Comparison of ENCODE assay signal across 8 cellular contexts in the genomic region with DNA sequence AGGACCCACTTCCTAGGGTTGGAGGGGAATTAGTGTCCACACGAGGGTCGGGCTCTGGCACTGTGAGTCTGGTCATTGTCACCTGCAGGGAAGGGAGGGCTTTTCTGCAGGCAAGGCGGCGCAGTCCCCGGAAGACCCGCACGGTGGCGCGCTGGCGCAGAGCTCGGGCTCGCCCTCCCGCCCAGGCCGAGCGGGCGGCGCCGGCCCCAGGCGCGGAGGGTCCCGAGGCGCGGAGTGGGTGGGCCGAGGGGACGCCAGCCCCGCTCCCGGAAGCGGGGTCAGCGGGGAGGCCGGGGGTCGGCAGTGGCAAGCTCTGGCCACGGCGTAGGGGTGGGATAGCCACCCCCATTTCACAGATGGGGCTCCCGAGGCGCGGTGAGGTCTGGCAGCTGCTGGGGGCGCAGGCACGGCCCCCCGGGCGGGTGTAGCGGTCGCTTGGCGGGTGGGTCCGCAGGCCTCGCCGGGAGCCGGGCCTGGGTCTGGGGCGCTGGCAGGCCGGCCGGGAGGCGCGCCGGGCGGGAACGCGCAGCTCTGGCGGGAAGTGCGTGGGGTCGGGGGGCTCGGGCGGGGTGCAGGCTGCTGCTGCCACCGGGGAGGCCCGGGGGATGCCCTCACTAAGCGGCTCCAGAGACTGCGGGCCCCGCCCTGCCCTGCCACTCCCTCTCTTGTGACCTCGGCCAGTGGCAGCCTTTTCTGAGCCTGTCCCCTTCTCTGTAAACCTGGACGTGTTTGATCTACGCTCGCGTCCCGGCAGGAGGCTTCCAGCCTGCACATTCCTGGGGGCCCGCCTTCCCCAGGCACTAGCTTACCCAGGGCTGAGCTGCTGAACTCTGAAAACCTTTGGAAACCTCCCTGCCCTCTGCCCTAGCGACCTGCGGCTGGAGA. TPM values are rescaled to one million over a fixed set of nuclear protein-coding genes. Genes with fewer than 3 reads are reported as not detected.
DNase-seq lines count a peak whose midpoint lies in the region; ATAC-seq and TF ChIP-seq lines count a peak whose summit lies in the region.

No MANE protein-coding gene starts in this region.

- peak; percentile 85 for ATAC-seq in activated CD8-positive, alpha-beta memory T cell treated with anti-CD3 and anti-CD28 coated beads, Interleukin-2, amount 10 ng/mL, durations not matched to agents 7 days and 5 days
- ATAC-seq in GM21367 (IDR thresholded peaks at IDR 0.05; ENCODE audit: unreplicated experiment) = no peak

- CTCF ChIA-PET in HEK293 (lab: Yijun Ruan, JAX) = interaction anchor here (0.5 to 2.3 kb wide), 42 partner anchors 10 to 241 kb away, joined by 3 to 15 read pairs (median 4); partner anchors contain the start of gene EML1
- CTCF ChIA-PET in activated CD8-positive, alpha-beta memory T cell treated with anti-CD3 and anti-CD28 coated beads, Interleukin-2, amount 10 ng/mL, durations not matched to agents 7 days and 5 days (lab: Charles Lee) = interaction anchor here (0.7 to 4.1 kb wide), 26 partner anchors 9 to 175 kb away, joined by 3 to 39 read pairs (median 4); no protein-coding TSS in a partner anchor

- H3K27me3 Mint-ChIP-seq in activated CD8-positive, alpha-beta memory T cell treated with anti-CD3 and anti-CD28 coated beads, Interleukin-2, amount 10 ng/mL, durations not matched to agents 7 days and 5 days = peaks cover 20% of the 10 kb centered on the region

- H3K27ac ChIP-seq in HEK293 (ENCODE audit: extremely low read depth, low read depth, low read length) = peak overlapping the region; percentile 54; the same call in 1 of the 2 replicates

- POLR2A ChIA-PET in HEK293 (lab: Yijun Ruan, JAX) = interaction anchor here (0.8 to 1.6 kb wide), 3 partner anchors 16 to 92 kb away, joined by 3 to 4 read pairs (median 4); partner anchors contain the start of gene CYP46A1

- no peaks in the 10 kb centered on the region for H3K9me3 Mint-ChIP-seq in activated CD8-positive, alpha-beta memory T cell treated with anti-CD3 and anti-CD28 coated beads, Interleukin-2, amount 10 ng/mL, durations not matched to agents 7 days and 5 days (ENCODE audit: low read depth)

- no peaks in the 10 kb centered on the region for H3K4me1 Mint-ChIP-seq in activated CD8-positive, alpha-beta memory T cell treated with anti-CD3 and anti-CD28 coated beads, Interleukin-2, amount 10 ng/mL, durations not matched to agents 7 days and 5 days

- no peaks in the 10 kb centered on the region for H3K36me3 Mint-ChIP-seq in activated CD8-positive, alpha-beta memory T cell treated with anti-CD3 and anti-CD28 coated beads, Interleukin-2, amount 10 ng/mL, durations not matched to agents 7 days and 5 days

- H3K27me3 ChIP-seq in mucosa of stomach (ENCODE audit: control insufficient read depth, insufficient read depth, low read length) = peaks cover 26% of the 10 kb centered on the region

- H3K9me3 ChIP-seq in HEK293 (ENCODE audit: control insufficient read depth, insufficient read depth, low read depth, low read length) (no peaks in the 10 kb centered on the region), mucosa of stomach (ENCODE audit: control insufficient read depth, low read length) (no peaks in the 10 kb centered on the region)

- no peak overlapping the region for H3K4me3 Mint-ChIP-seq in activated CD8-positive, alpha-beta memory T cell treated with anti-CD3 and anti-CD28 coated beads, Interleukin-2, amount 10 ng/mL, durations not matched to agents 7 days and 5 days

- H3K4me1 ChIP-seq in HEK293 (ENCODE audit: control insufficient read depth, insufficient read depth, low read length) = no peaks in the 10 kb centered on the region
- peaks cover 13% of the 10 kb centered on the region for H3K4me1 ChIP-seq in mucosa of stomach (ENCODE audit: control insufficient read depth, insufficient read depth, low read length)

- H3K36me3 ChIP-seq in HEK293 (ENCODE audit: control insufficient read depth in 2 of 2, insufficient read depth in 1 of 2, low read length in 2 of 2) (no peaks in the 10 kb centered on the region), mucosa of stomach (ENCODE audit: control insufficient read depth, insufficient read depth, low read length) (no peaks in the 10 kb centered on the region)

- TF ChIP-seq CTCF in HEK293 (tag by site-specific recombination; IDR thresholded peaks at IDR 0.05) (peak; percentile 56; the same call in 1 of the 2 replicates), epithelial cell of esophagus (IDR thresholded peaks at IDR 0.05; ENCODE audit: insufficient read depth, low read depth, low read length, missing control alignments) (peak; percentile 72)

- H3K9ac ChIP-seq in mucosa of stomach (ENCODE audit: low read length) = peak overlapping the region; percentile 34

- no peak overlapping the region for H3K27ac Mint-ChIP-seq in activated CD8-positive, alpha-beta memory T cell treated with anti-CD3 and anti-CD28 coated beads, Interleukin-2, amount 10 ng/mL, durations not matched to agents 7 days and 5 days

- DNase-seq in DMS79 treated with DMSO at 0.1 percent for 48 hours (lab: John Stamatoyannopoulos, UW) (peak; percentile 62), NCI-H2171 treated with DMSO at 0.1 percent for 48 hours (lab: John Stamatoyannopoulos, UW) (peak; percentile 56), epithelial cell of esophagus (ENCODE audit: low read depth) (peak; percentile 31)
- DNase-seq in activated CD8-positive, alpha-beta memory T cell treated with anti-CD3 and anti-CD28 coated beads, Interleukin-2, amount 10 ng/mL, durations not matched to agents 7 days and 5 days = peak; percentile 74
- DNase-seq in stimulated activated CD8-positive, alpha-beta memory T cell treated with anti-CD3 and anti-CD28 coated beads, Interleukin-7, amount 100 ng/mL, for 24 hours (ENCODE audit: low read depth) = peak; percentile 54

- peak overlapping the region; percentile 52 for H3K4me3 ChIP-seq in HEK293 (ENCODE audit: low read depth, low read length)
- H3K4me3 ChIP-seq in epithelial cell of esophagus (ENCODE audit: low read length) = no peak overlapping the region
- H3K4me3 ChIP-seq in mucosa of stomach (ENCODE audit: low read length) = peak overlapping the region; percentile 19

TF ChIP-seq in HEK293, 187 proteins besides CTCF, POLR2A, EP300 and RAD21 (continues in another document):
- TF ChIP-seq ZNF660 (tag by site-specific recombination; IDR thresholded peaks at IDR 0.05) (0 out of 2 replicates have a peak, but pooled peaks have one; percentile 45), ZNF596 (tag by site-specific recombination; IDR thresholded peaks at IDR 0.05) (peak; percentile 3; the same call in 1 of the 2 replicates), ZNF335 (tag by site-specific recombination; conservative IDR thresholded peaks at IDR 0.05) (peak; percentile 73), ZNF10 (tag by site-specific recombination; IDR thresholded peaks at IDR 0.05) (no peak), ZBTB8A (tag by site-specific recombination; IDR thresholded peaks at IDR 0.05) (0 out of 2 replicates have a peak, but pooled peaks have one; percentile 7), ZNF362 (tag by site-specific recombination; IDR thresholded peaks at IDR 0.05) (no peak), ZNF639 (tag by site-specific recombination; IDR thresholded peaks at IDR 0.05) (no peak), ZNF2 (tag by site-specific recombination; IDR thresholded peaks at IDR 0.05) (no peak), KLF8 (tag by site-specific recombination; IDR thresholded peaks at IDR 0.05) (peak; percentile 18; the same call in 1 of the 2 replicates), ZNF843 (tag by site-specific recombination; IDR thresholded peaks at IDR 0.05) (no peak), MZF1 (tag by site-specific recombination; IDR thresholded peaks at IDR 0.05; ENCODE audit: borderline replicate concordance) (no peak), ZBTB7A (tag by site-specific recombination; IDR thresholded peaks at IDR 0.05; ENCODE audit: low read depth) (no peak), GLI4 (tag by site-specific recombination; IDR thresholded peaks at IDR 0.05) (no peak), BCL11B (tag by site-specific recombination; IDR thresholded peaks at IDR 0.05; ENCODE audit: low read depth) (peak; percentile 11; the same call in 1 of the 2 replicates), ZNF24 (tag by site-specific recombination; IDR thresholded peaks at IDR 0.05) (no peak), TRIM28 (IDR thresholded peaks at IDR 0.05; ENCODE audit: borderline replicate concordance, low read length) (no peak)

RNA-seq across cellular contexts. Expression of gene CYP46A1, which starts 46.1 kb away (rescaled TPM):
- under 1 TPM in 1 of 2 experiments, not detected in 1; 0.15 TPM for total RNA-seq in activated CD8-positive, alpha-beta memory T cell treated with anti-CD3 and anti-CD28 coated beads, Interleukin-2, amount 10 ng/mL, durations not matched to agents 7 days and 5 days
